In the genomic region with DNA sequence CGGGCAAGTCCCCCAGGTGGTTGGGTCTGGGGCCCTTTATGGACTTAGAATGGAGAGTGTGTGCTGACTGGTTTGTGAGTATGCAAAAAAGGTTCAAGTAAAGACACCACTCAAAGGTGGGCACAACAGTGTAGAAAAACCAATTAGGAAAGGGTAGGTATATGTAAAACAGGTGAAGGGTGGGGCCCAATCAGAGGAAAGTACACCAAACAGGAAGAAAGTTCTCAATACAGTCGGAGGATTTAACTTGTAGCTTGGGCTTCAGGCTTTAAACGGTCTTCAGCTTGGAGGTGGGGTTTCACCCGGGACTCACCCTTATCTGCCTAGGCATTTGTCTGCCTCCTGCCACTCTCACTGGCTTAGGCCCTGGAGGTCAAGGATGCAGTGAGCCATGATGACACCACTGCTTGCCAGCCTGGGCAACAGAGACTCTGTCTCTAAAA, we compare ENCODE assay signal across 2 cellular contexts.
TF ChIP-seq lines count a peak whose summit lies in the region.

No MANE protein-coding gene starts in this region.

TF ChIP-seq in HCT116, 20 proteins besides CTCF, POLR2A, EP300 and RAD21:
- TF ChIP-seq, protein P1, sequence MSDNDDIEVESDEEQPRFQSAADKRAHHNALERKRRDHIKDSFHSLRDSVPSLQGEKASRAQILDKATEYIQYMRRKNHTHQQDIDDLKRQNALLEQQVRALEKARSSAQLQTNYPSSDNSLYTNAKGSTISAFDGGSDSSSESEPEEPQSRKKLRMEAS (IDR thresholded peaks at IDR 0.05) = no peak
- TF ChIP-seq SRF (IDR thresholded peaks at IDR 0.05; ENCODE audit: low read depth) (no peak), ELF1 (IDR thresholded peaks at IDR 0.05; ENCODE audit: borderline replicate concordance, low read depth) (no peak), EZH2 (IDR thresholded peaks at IDR 0.05) (no peak)
- TF ChIP-seq, protein P2, sequence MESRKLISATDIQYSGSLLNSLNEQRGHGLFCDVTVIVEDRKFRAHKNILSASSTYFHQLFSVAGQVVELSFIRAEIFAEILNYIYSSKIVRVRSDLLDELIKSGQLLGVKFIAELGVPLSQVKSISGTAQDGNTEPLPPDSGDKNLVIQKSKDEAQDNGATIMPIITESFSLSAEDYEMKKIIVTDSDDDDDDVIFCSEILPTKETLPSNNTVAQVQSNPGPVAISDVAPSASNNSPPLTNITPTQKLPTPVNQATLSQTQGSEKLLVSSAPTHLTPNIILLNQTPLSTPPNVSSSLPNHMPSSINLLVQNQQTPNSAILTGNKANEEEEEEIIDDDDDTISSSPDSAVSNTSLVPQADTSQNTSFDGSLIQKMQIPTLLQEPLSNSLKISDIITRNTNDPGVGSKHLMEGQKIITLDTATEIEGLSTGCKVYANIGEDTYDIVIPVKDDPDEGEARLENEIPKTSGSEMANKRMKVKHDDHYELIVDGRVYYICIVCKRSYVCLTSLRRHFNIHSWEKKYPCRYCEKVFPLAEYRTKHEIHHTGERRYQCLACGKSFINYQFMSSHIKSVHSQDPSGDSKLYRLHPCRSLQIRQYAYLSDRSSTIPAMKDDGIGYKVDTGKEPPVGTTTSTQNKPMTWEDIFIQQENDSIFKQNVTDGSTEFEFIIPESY (IDR thresholded peaks at IDR 0.05; ENCODE audit: extremely low read depth, insufficient replicate concordance, low read length) = no peak

TF ChIP-seq in GM12878, 131 proteins besides CTCF, POLR2A, EP300 and RAD21:
- no peak for TF ChIP-seq RFX5 (IDR thresholded peaks at IDR 0.05; ENCODE audit: low read depth, low read length)
- TF ChIP-seq, protein P3, sequence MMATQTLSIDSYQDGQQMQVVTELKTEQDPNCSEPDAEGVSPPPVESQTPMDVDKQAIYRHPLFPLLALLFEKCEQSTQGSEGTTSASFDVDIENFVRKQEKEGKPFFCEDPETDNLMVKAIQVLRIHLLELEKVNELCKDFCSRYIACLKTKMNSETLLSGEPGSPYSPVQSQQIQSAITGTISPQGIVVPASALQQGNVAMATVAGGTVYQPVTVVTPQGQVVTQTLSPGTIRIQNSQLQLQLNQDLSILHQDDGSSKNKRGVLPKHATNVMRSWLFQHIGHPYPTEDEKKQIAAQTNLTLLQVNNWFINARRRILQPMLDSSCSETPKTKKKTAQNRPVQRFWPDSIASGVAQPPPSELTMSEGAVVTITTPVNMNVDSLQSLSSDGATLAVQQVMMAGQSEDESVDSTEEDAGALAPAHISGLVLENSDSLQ (IDR thresholded peaks at IDR 0.05) = peak; percentile 35; the same call in 1 of the 2 replicates
